24 cellular contexts compared by ENCODE assay signal in genomic region chr14:95408731-95409471, GRCh38.
DNase-seq lines count a peak whose midpoint lies in the region; ATAC-seq, FAIRE-seq and TF ChIP-seq lines count a peak whose summit lies in the region.
"Had no signal": no experiment of that assay in that cellular context is flagged by ENCODE, and none has a peak within 500 bp of the region (broad histone marks: within the 10 kb centered on the region; RNA-seq: fewer than 3 reads in every experiment).

No MANE protein-coding gene starts in this region.

- no peak for ATAC-seq in activated T-helper 17 cell treated with anti-CD3 and anti-CD28 coated beads, Interleukin-2, amount 50 U/mL, for 72 hours (replicated peaks)
- ATAC-seq in Right ventricle myocardium superior (ENCODE audit: poor library complexity) (peak; percentile 42), mucosa of descending colon (peak; percentile 75)
- ATAC-seq: GM12878, lower lobe of right lung had no signal

- H3K36me3 ChIP-seq in mucosa of descending colon (ENCODE audit: low read depth) (no peaks in the 10 kb centered on the region), small intestine (ENCODE audit: control insufficient read depth in 2 of 2, insufficient read depth in 2 of 2, low read length in 2 of 2) (no peaks in the 10 kb centered on the region), BE2C (no peaks in the 10 kb centered on the region)

- H3K36me3 Mint-ChIP-seq in activated T-helper 17 cell treated with anti-CD3 and anti-CD28 coated beads, Interleukin-2, amount 50 U/mL, for 72 hours (ENCODE audit: low read depth) = peaks cover 50% of the 10 kb centered on the region

- intact Hi-C loops in Right ventricle myocardium superior (cut with DNase I) (no loop called here), mucosa of descending colon (cut with DNase I, micrococcal nuclease) (no loop called here)

- H3K27ac Mint-ChIP-seq in activated T-helper 17 cell treated with anti-CD3 and anti-CD28 coated beads, Interleukin-2, amount 50 U/mL, for 72 hours = peak overlapping the region; percentile 46
- H3K27ac Mint-ChIP-seq: dendritic cell treated with granulocyte-macrophage colony-stimulating factor and Interleukin-4, amounts not matched to agents 40 ng/mL and 50 ng/mL, for 4 days; HFFc6 had no signal

- no peak overlapping the region for H3K4me3 Mint-ChIP-seq in activated T-helper 17 cell treated with anti-CD3 and anti-CD28 coated beads, Interleukin-2, amount 50 U/mL, for 72 hours
- H3K4me3 Mint-ChIP-seq: CD4-positive, CD25-positive, alpha-beta regulatory T cell; dendritic cell treated with granulocyte-macrophage colony-stimulating factor and Interleukin-4, amounts not matched to agents 40 ng/mL and 50 ng/mL, for 4 days; HFFc6; neural crest cell had no signal

- FAIRE-seq in small intestine (lab: Jason Lieb, UNC) = no peak
- FAIRE-seq: GM12878 had no signal

- H3K4me1 Mint-ChIP-seq in activated T-helper 17 cell treated with anti-CD3 and anti-CD28 coated beads, Interleukin-2, amount 50 U/mL, for 72 hours = no peaks in the 10 kb centered on the region
- H3K4me1 Mint-ChIP-seq: CD4-positive, CD25-positive, alpha-beta regulatory T cell had no signal

- 71 to 72% (median 71%) methylated on average over 17 of the region's 17 CpGs for WGBS in small intestine, 3 donors

- in situ Hi-C loops in GM13976 (cut with MboI; ENCODE audit: low sequenced_read_pairs, unreplicated experiment) = no loop called here

- DNase-seq in Right ventricle myocardium superior (no peak), mucosa of descending colon (peak in 2 of 3 donors; percentile 27 to 43), small intestine (peak; percentile 69), BE2C (no peak), GM13976 (ENCODE audit: low spot score) (no peak), mucosa of gallbladder (ENCODE audit: low spot score) (no peak)
- DNase-seq in activated naive CD4-positive, alpha-beta T cell treated with Interleukin-2 at 50 U/mL for 16 hours = no peak
- DNase-seq: activated CD4-positive, alpha-beta T cell treated with anti-CD3 and anti-CD28 coated beads, Interleukin-2, amount 50 U/mL, for 1 hour; activated CD8-positive, alpha-beta memory T cell treated with anti-CD3 and anti-CD28 coated beads, Interleukin-2, amount 50 U/mL, for 48 hours; activated gamma-delta T cell treated with Interleukin-2 at 50 U/mL for 16 hours; CD4-positive, CD25-positive, alpha-beta regulatory T cell; foreskin fibroblast; GF-D8; HFFc6; KG1; lower lobe of right lung; NCI-H2029 treated with DMSO at 0.1 percent for 48 hours; NCI-H510A; RPMI8226; stimulated activated CD4-positive, alpha-beta T cell treated with anti-CD3 and anti-CD28 coated beads, Interleukin-4, amount 100 ng/mL, for 24 hours had no signal

- H3K9me3 ChIP-seq in mucosa of descending colon (no peaks in the 10 kb centered on the region), small intestine (ENCODE audit: control insufficient read depth, low read depth) (no peaks in the 10 kb centered on the region), BE2C (no peaks in the 10 kb centered on the region)
- H3K9me3 ChIP-seq: lower lobe of right lung had no signal

- no peaks in the 10 kb centered on the region for H3K27me3 Mint-ChIP-seq in activated T-helper 17 cell treated with anti-CD3 and anti-CD28 coated beads, Interleukin-2, amount 50 U/mL, for 72 hours
- H3K27me3 Mint-ChIP-seq: CD4-positive, CD25-positive, alpha-beta regulatory T cell; dendritic cell treated with granulocyte-macrophage colony-stimulating factor and Interleukin-4, amounts not matched to agents 40 ng/mL and 50 ng/mL, for 4 days had no signal

- H3K27ac ChIP-seq in small intestine (ENCODE audit: low read depth in 1 of 2, low read length in 1 of 2) = no peak overlapping the region
- H3K27ac ChIP-seq: lower lobe of right lung had no signal

- H3K9me3 Mint-ChIP-seq in activated T-helper 17 cell treated with anti-CD3 and anti-CD28 coated beads, Interleukin-2, amount 50 U/mL, for 72 hours = no peaks in the 10 kb centered on the region
- H3K9me3 Mint-ChIP-seq: CD4-positive, CD25-positive, alpha-beta regulatory T cell; dendritic cell treated with granulocyte-macrophage colony-stimulating factor and Interleukin-4, amounts not matched to agents 40 ng/mL and 50 ng/mL, for 4 days; HFFc6; neural crest cell had no signal

- H3K27me3 ChIP-seq in small intestine (ENCODE audit: control insufficient read depth in 2 of 2, insufficient read depth in 2 of 2, low read length in 2 of 2) (no peaks in the 10 kb centered on the region), BE2C (no peaks in the 10 kb centered on the region)

- no peak for TF ChIP-seq CTCF in mucosa of descending colon (IDR thresholded peaks at IDR 0.05)
- TF ChIP-seq CTCF in BE2C (IDR thresholded peaks at IDR 0.05; ENCODE audit: low read depth, low read length) = no peak
- TF ChIP-seq CTCF in GM13976 (IDR thresholded peaks at IDR 0.05; ENCODE audit: borderline replicate concordance, control extremely low read depth, extremely low read depth, insufficient read depth, missing control alignments) = no peak

- H3K4me1 ChIP-seq in mucosa of descending colon (ENCODE audit: low read depth) (peaks cover 5% of the 10 kb centered on the region), small intestine (ENCODE audit: control insufficient read depth in 2 of 2, insufficient read depth in 1 of 2, low read depth in 1 of 2, low read length in 1 of 2) (no peaks in the 10 kb centered on the region), BE2C (peaks cover 38% of the 10 kb centered on the region)
- H3K4me1 ChIP-seq: lower lobe of right lung had no signal

- H3K4me3 ChIP-seq in mucosa of descending colon = no peak overlapping the region
- H3K4me3 ChIP-seq in small intestine (ENCODE audit: low read depth in 1 of 2, low read length in 2 of 2) = no peak overlapping the region
- H3K4me3 ChIP-seq in BE2C (ENCODE audit: low read depth, low read length) = no peak overlapping the region
- H3K4me3 ChIP-seq: GM12878, lower lobe of right lung had no signal

Comparison
In these comparisons a context has a peak if more than half of its experiments do, and no peak if none do; other contexts are left out.
1. DNase-seq: peak in mucosa of descending colon (2 of 3) and small intestine (single experiment); none in Right ventricle myocardium superior (single experiment), BE2C (single experiment), GM13976 (single experiment), activated naive CD4-positive, alpha-beta T cell treated with Interleukin-2 at 50 U/mL for 16 hours (single experiment) and mucosa of gallbladder (single experiment).